ENCODE assay signal across 1 cellular context in the genomic region with DNA sequence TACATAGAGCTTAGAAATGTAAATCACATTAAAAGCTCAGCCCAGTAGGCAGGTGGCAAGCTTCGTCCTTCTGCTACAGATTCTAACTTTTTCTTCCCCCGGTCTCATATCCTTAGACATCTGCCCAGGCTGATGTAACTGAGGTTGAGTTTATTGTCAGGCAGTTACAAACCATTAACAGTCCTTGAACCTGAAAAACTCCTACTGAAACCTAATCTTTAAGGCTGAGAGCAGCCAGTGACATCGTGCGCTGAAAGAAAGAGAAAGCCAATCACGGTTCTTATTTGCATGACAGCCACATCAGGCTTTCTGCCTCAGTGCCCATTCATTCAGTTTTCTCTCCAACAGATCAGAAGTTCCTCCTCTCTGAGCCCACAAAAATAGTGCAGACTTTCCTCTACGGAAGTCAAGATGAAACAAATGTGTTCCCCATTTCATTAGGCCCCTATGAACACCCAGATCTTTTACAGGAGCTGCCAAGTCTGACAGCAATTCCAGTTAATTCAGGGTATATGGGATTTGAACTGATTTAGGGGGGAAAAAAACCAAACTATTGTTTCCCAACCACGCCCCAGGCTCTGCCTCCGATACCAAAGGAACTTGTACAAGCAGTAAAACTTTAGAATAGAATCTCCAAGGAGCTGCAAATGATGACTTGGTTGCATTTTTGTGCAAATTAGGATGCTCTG.
TF ChIP-seq lines count a peak whose summit lies in the region.

A gene with protein sequence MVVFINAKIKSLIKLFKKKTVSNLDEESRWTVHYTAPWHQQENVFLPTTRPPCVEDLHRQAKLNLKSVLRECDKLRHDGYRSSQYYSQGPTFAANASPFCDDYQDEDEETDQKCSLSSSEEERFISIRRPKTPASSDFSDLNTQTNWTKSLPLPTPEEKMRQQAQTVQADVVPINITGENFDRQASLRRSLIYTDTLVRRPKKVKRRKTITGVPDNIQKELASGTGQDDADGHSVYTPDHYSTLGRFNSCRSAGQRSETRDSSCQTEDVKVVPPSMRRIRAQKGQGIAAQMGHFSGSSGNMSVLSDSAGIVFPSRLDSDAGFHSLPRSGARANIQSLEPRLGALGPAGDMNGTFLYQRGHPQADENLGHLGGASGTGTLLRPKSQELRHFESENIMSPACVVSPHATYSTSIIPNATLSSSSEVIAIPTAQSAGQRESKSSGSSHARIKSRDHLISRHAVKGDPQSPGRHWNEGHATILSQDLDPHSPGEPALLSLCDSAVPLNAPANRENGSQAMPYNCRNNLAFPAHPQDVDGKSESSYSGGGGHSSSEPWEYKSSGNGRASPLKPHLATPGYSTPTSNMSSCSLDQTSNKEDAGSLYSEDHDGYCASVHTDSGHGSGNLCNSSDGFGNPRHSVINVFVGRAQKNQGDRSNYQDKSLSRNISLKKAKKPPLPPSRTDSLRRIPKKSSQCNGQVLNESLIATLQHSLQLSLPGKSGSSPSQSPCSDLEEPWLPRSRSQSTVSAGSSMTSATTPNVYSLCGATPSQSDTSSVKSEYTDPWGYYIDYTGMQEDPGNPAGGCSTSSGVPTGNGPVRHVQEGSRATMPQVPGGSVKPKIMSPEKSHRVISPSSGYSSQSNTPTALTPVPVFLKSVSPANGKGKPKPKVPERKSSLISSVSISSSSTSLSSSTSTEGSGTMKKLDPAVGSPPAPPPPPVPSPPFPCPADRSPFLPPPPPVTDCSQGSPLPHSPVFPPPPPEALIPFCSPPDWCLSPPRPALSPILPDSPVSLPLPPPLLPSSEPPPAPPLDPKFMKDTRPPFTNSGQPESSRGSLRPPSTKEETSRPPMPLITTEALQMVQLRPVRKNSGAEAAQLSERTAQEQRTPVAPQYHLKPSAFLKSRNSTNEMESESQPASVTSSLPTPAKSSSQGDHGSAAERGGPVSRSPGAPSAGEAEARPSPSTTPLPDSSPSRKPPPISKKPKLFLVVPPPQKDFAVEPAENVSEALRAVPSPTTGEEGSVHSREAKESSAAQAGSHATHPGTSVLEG (N-terminal part only) (minus strand): TSS at position 192 of the 689 bp plus-strand sequence. CDS start 204 bp downstream, outside the sequence.

TF ChIP-seq in H1, 55 proteins besides CTCF, POLR2A, EP300 and RAD21:
- TF ChIP-seq TAF1 (IDR thresholded peaks at IDR 0.05; ENCODE audit: low read depth, low read length) (0 out of 2 replicates have a peak, but pooled peaks have one; percentile 51), SIN3A (conservative IDR thresholded peaks at IDR 0.05 in 1 of 2, IDR thresholded peaks at IDR 0.05 in 1 of 2; ENCODE audit: low read depth in 1 of 2, low read length in 2 of 2) (peak in 1 of 2 experiments; percentile 46; a peak in 1 of 4 replicates), TBP (IDR thresholded peaks at IDR 0.05; ENCODE audit: low read depth, low read length) (peak; percentile 2; the same call in 1 of the 2 replicates), SP1 (IDR thresholded peaks at IDR 0.05; ENCODE audit: low read depth, low read length) (0 out of 2 replicates have a peak, but pooled peaks have one; percentile 10), SAP30 (IDR thresholded peaks at IDR 0.05; ENCODE audit: insufficient read depth, insufficient replicate concordance, low read length) (peak; percentile 50), TAF7 (optimal IDR thresholded peaks at IDR 0.05; ENCODE audit: borderline replicate concordance, low read depth, low read length) (no peak), NANOG (IDR thresholded peaks at IDR 0.05; ENCODE audit: insufficient read depth, low read depth, low read length, poor library complexity, severe bottlenecking) (no peak), CTBP2 (IDR thresholded peaks at IDR 0.05; ENCODE audit: borderline replicate concordance, insufficient read depth, insufficient read length, low read length) (no peak)
- TF ChIP-seq, protein P1, sequence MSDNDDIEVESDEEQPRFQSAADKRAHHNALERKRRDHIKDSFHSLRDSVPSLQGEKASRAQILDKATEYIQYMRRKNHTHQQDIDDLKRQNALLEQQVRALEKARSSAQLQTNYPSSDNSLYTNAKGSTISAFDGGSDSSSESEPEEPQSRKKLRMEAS (IDR thresholded peaks at IDR 0.05) = 0 out of 2 replicates have a peak, but pooled peaks have one; percentile 24
TF ChIP-seq in H1: peak in this region for 6.
